ENCODE assay signal across 25 cellular contexts in genomic region chr1:182851825-182852224, GRCh38.
"Had no signal": no experiment of that assay in that cellular context is flagged by ENCODE, and none has a peak within 500 bp of the region (broad histone marks: within the 10 kb centered on the region; RNA-seq: fewer than 3 reads in every experiment).

No MANE protein-coding gene starts in this region.

- H3K27ac Mint-ChIP-seq: activated B cell treated with CpG ODN at 0.5 μM for 24 hours; activated CD8-positive, alpha-beta T cell treated with anti-CD3 and anti-CD28 coated beads, Interleukin-2, amount 10 ng/mL, durations not matched to agents 7 days and 5 days; activated naive CD4-positive, alpha-beta T cell treated with anti-CD3 and anti-CD28 coated beads, Interleukin-2, amount 10 ng/mL, durations not matched to agents 7 days and 5 days; activated T-helper 1 cell treated with anti-CD3 and anti-CD28 coated beads, Interleukin-12 subunit alpha, Interleukin-12 subunit beta, Interleukin-2, Interleukin-4 antibody, amounts not matched to agents 30 ng/mL and 10 ng/mL and 1 ng/mL, durations not matched to agents 14 hours and 24 hours and 36 hours had no signal

- DNase-seq: activated B cell treated with CpG ODN at 0.5 μM for 24 hours; activated CD4-positive, alpha-beta T cell treated with anti-CD3 and anti-CD28 coated beads for 48 hours; activated CD4-positive, alpha-beta T cell treated with anti-CD3 and anti-CD28 coated beads, Interleukin-2, amount 50 U/mL, for 4 hours; activated CD8-positive, alpha-beta memory T cell treated with anti-CD3 and anti-CD28 coated beads, Interleukin-2, amount 50 U/mL, for 48 hours; activated CD8-positive, alpha-beta T cell treated with anti-CD3 and anti-CD28 coated beads, Interleukin-2, amount 10 ng/mL, durations not matched to agents 7 days and 5 days; activated gamma-delta T cell; activated naive CD4-positive, alpha-beta T cell treated with anti-CD3 and anti-CD28 coated beads, Interleukin-2, amount 10 ng/mL, durations not matched to agents 7 days and 5 days; amniotic stem cell; body of pancreas; central memory CD4-positive, alpha-beta T cell; cortex of kidney; MG63; MV-4-11; NCI-H1092 treated with DMSO at 0.1 percent for 48 hours; NCI-H1417 treated with DMSO at 0.1 percent for 48 hours; NCI-H1694 treated with DMSO at 0.1 percent for 48 hours; NCI-H2029 treated with DMSO at 0.1 percent for 48 hours; NCI-H345; NCI-H510A; NCI-H526 treated with DMSO at 0.1 percent for 48 hours; NCI-H82; SIG-M5; T-helper 2 cell; T1000 had no signal

- ATAC-seq: activated CD8-positive, alpha-beta T cell treated with anti-CD3 and anti-CD28 coated beads, Interleukin-2, amount 10 ng/mL, durations not matched to agents 7 days and 5 days; body of pancreas had no signal

- H3K4me3 Mint-ChIP-seq: activated B cell treated with CpG ODN at 0.5 μM for 24 hours; activated CD8-positive, alpha-beta T cell treated with anti-CD3 and anti-CD28 coated beads, Interleukin-2, amount 10 ng/mL, durations not matched to agents 7 days and 5 days; activated naive CD4-positive, alpha-beta T cell treated with anti-CD3 and anti-CD28 coated beads, Interleukin-2, amount 10 ng/mL, durations not matched to agents 7 days and 5 days; activated T-helper 1 cell treated with anti-CD3 and anti-CD28 coated beads, Interleukin-12 subunit alpha, Interleukin-12 subunit beta, Interleukin-2, Interleukin-4 antibody, amounts not matched to agents 30 ng/mL and 10 ng/mL and 1 ng/mL, durations not matched to agents 14 hours and 24 hours and 36 hours had no signal

- H3K27me3 Mint-ChIP-seq: activated B cell treated with CpG ODN at 0.5 μM for 24 hours; activated naive CD4-positive, alpha-beta T cell treated with anti-CD3 and anti-CD28 coated beads, Interleukin-2, amount 10 ng/mL, durations not matched to agents 7 days and 5 days had no signal

- H3K9me3 Mint-ChIP-seq: activated B cell treated with CpG ODN at 0.5 μM for 24 hours; activated naive CD4-positive, alpha-beta T cell treated with anti-CD3 and anti-CD28 coated beads, Interleukin-2, amount 10 ng/mL, durations not matched to agents 7 days and 5 days; activated T-helper 1 cell treated with anti-CD3 and anti-CD28 coated beads, Interleukin-12 subunit alpha, Interleukin-12 subunit beta, Interleukin-2, Interleukin-4 antibody, amounts not matched to agents 30 ng/mL and 10 ng/mL and 1 ng/mL, durations not matched to agents 14 hours and 24 hours and 36 hours had no signal
